Comparison of ENCODE assay signal across 12 cellular contexts in genomic region chr17:79090503-79091372, GRCh38. TPM values are rescaled to one million over a fixed set of nuclear protein-coding genes. Genes with fewer than 3 reads are reported as not detected.
A peak's percentile ranks its signal among the peaks of the same experiment; 100 is the strongest.
DNase-seq lines count a peak whose midpoint lies in the region; ATAC-seq and TF ChIP-seq lines count a peak whose summit lies in the region.
"Had no signal": no experiment of that assay in that cellular context is flagged by ENCODE, and none has a peak within 500 bp of the region (broad histone marks: within the 10 kb centered on the region; RNA-seq: fewer than 3 reads in every experiment).

No MANE protein-coding gene starts in this region.

- H2AFZ ChIP-seq in hepatocyte = no peak overlapping the region

- H3K27ac Mint-ChIP-seq in chondrocyte (ENCODE audit: unreplicated experiment) = no peak overlapping the region

- DNase-seq in chondrocyte (ENCODE audit: low spot score) (no peak), hepatocyte (ENCODE audit: low spot score) (no peak), thyroid gland (peak; percentile 62 to 65), DMS79 (lab: John Stamatoyannopoulos, UW) (no peak), sigmoid colon (no peak)
- DNase-seq: NCI-H2107 had no signal

- peaks cover 1% of the 10 kb centered on the region for H3K27me3 Mint-ChIP-seq in chondrocyte (ENCODE audit: low read depth)

- no peaks in the 10 kb centered on the region for H3K79me2 ChIP-seq in hepatocyte

- H3K36me3 Mint-ChIP-seq in chondrocyte (ENCODE audit: low read depth) = peaks cover 2% of the 10 kb centered on the region
- H3K36me3 Mint-ChIP-seq: brain had no signal

- H3K27ac ChIP-seq in HEK293 (ENCODE audit: extremely low read depth, low read depth, low read length) (no peak overlapping the region), hepatocyte (no peak overlapping the region), thyroid gland (no peak overlapping the region), sigmoid colon (peak overlapping the region in 1 of 4 donors; percentile 56)
- H3K27ac ChIP-seq: gastroesophageal sphincter, prostate gland, vagina had no signal

- H3K9me3 ChIP-seq in HEK293 (ENCODE audit: control insufficient read depth, insufficient read depth, low read depth, low read length) = no peaks in the 10 kb centered on the region
- no peaks in the 10 kb centered on the region for H3K9me3 ChIP-seq in hepatocyte (ENCODE audit: low read depth)
- H3K9me3 ChIP-seq in thyroid gland = no peaks in the 10 kb centered on the region
- H3K9me3 ChIP-seq in sigmoid colon = no peaks in the 10 kb centered on the region
- H3K9me3 ChIP-seq: gastroesophageal sphincter, prostate gland, vagina had no signal

- WGBS in hepatocyte (ENCODE audit: low lambda C conversion rate, missing lambda C conversion rate) = 75% methylated on average over 30 of the region's 31 CpGs
- 21 to 28% methylated on average over 27 to 30 of the region's 31 CpGs for WGBS in thyroid gland, 2 donors
- WGBS in sigmoid colon, 2 donors = 20 to 55% methylated on average over 31 of the region's 31 CpGs

- no peak overlapping the region for H3K4me3 ChIP-seq in HEK293 (ENCODE audit: low read depth, low read length)
- no peak overlapping the region for H3K4me3 ChIP-seq in hepatocyte
- H3K4me3 ChIP-seq in thyroid gland (replicated peaks in 1 of 3) = no peak overlapping the region
- no peak overlapping the region for H3K4me3 ChIP-seq in sigmoid colon
- H3K4me3 ChIP-seq: prostate gland had no signal

- no peaks in the 10 kb centered on the region for H3K9me2 ChIP-seq in hepatocyte (replicated peaks; ENCODE audit: insufficient read depth)

- H3K9me3 Mint-ChIP-seq in chondrocyte (ENCODE audit: low read depth) = no peaks in the 10 kb centered on the region

- peaks cover 2% of the 10 kb centered on the region for H4K20me1 ChIP-seq in hepatocyte (ENCODE audit: insufficient read depth, poor library complexity, severe bottlenecking)

- H3K36me3 ChIP-seq in HEK293 (ENCODE audit: control insufficient read depth in 2 of 2, insufficient read depth in 1 of 2, low read length in 2 of 2) = peaks cover 0 to 28% of the 10 kb centered on the region in 2 experiments; a peak in 1 of 3 replicates
- no peaks in the 10 kb centered on the region for H3K36me3 ChIP-seq in hepatocyte (replicated peaks; ENCODE audit: insufficient read depth, low read depth)
- peaks cover 3 to 7% of the 10 kb centered on the region in 2 donors for H3K36me3 ChIP-seq in thyroid gland
- H3K36me3 ChIP-seq in sigmoid colon = peaks cover 0 to 31% (median 1%) of the 10 kb centered on the region in 4 donors
- H3K36me3 ChIP-seq: prostate gland had no signal

- TF ChIP-seq EP300 in sigmoid colon (IDR thresholded peaks at IDR 0.05) = no peak

- intact Hi-C loops in thyroid gland (cut with DNase I) (no loop called here), sigmoid colon (cut with DNase I) (no loop called here)

- H3K27me3 ChIP-seq in hepatocyte (no peaks in the 10 kb centered on the region), thyroid gland (no peaks in the 10 kb centered on the region), sigmoid colon (no peaks in the 10 kb centered on the region)
- H3K27me3 ChIP-seq: vagina had no signal

- H3K4me3 Mint-ChIP-seq in chondrocyte (ENCODE audit: unreplicated experiment) = no peak overlapping the region
- H3K4me3 Mint-ChIP-seq: brain had no signal

- TF ChIP-seq CTCF in HEK293 (tag by site-specific recombination; IDR thresholded peaks at IDR 0.05) (no peak), chondrocyte (IDR thresholded peaks at IDR 0.05) (peak; percentile 12), hepatocyte (IDR thresholded peaks at IDR 0.05; ENCODE audit: poor library complexity) (peak; percentile 10), thyroid gland (IDR thresholded peaks at IDR 0.05) (peak in 1 of 6 experiments; percentile 34), sigmoid colon (IDR thresholded peaks at IDR 0.05) (peak in 1 of 4 experiments; percentile 27)

- no peak overlapping the region for H3K4me2 ChIP-seq in hepatocyte

- ATAC-seq in GM19467 (IDR thresholded peaks at IDR 0.05; ENCODE audit: unreplicated experiment) = no peak
- ATAC-seq: gastroesophageal sphincter had no signal

- POLR2A ChIA-PET in HEK293 (lab: Yijun Ruan, JAX) = no interaction called here

- H3K4me1 Mint-ChIP-seq in chondrocyte (ENCODE audit: low read depth) = no peaks in the 10 kb centered on the region

- CTCF ChIA-PET in HEK293 (lab: Yijun Ruan, JAX) = interaction anchor here (1.2 to 15.1 kb wide), 3 partner anchors 8 to 302 kb away, joined by 3 to 346 read pairs (median 4); no protein-coding TSS in a partner anchor

- no peaks in the 10 kb centered on the region for H3K4me1 ChIP-seq in HEK293 (ENCODE audit: control insufficient read depth, insufficient read depth, low read length)
- no peaks in the 10 kb centered on the region for H3K4me1 ChIP-seq in hepatocyte (ENCODE audit: insufficient read depth)
- peaks cover 0 to 9% of the 10 kb centered on the region in 2 donors for H3K4me1 ChIP-seq in thyroid gland
- peaks cover 0 to 15% (median 4%) of the 10 kb centered on the region in 4 donors for H3K4me1 ChIP-seq in sigmoid colon
- H3K4me1 ChIP-seq: prostate gland had no signal

- TF ChIP-seq POLR2A in thyroid gland (IDR thresholded peaks at IDR 0.05) = no peak
- TF ChIP-seq POLR2A in sigmoid colon (IDR thresholded peaks at IDR 0.05) = no peak

TF ChIP-seq in HEK293, 187 proteins besides CTCF, POLR2A, EP300 and RAD21:
- TF ChIP-seq ZNF600 (tag by site-specific recombination; IDR thresholded peaks at IDR 0.05) = peak; percentile 19; the same call in 1 of the 2 replicates
- TF ChIP-seq ZNF398 (tag by site-specific recombination; IDR thresholded peaks at IDR 0.05) = no peak
- TF ChIP-seq ZNF560 (tag by site-specific recombination; IDR thresholded peaks at IDR 0.05; ENCODE audit: borderline replicate concordance) = no peak
- TF ChIP-seq ZIC2 (tag by site-specific recombination; IDR thresholded peaks at IDR 0.05) = peak; percentile 9; the same call in 1 of the 2 replicates

RNA-seq across cellular contexts. Expression of gene ENGASE, which starts 16.1 kb away (rescaled TPM):
- total RNA-seq in chondrocyte (16.8 to 30.7 TPM (median 19.7 TPM) in 3 replicates), hepatocyte (17.5 and 34.0 TPM in 2 replicates), thyroid gland (10 to 100 TPM; 23.9 to 37.1 (median 31.2) TPM), sigmoid colon (10 to 100 TPM; 14.3 to 26.3 (median 14.4) TPM)
- polyA plus RNA-seq in hepatocyte (24.4 and 46.2 TPM in 2 replicates), sigmoid colon (10 to 100 TPM in 2 of 3 donors, 1 to 10 TPM in 1; 7.2 to 55.9 (median 10.6) TPM)

Comparison
In these comparisons a context has a peak if more than half of its experiments do, and no peak if none do; other contexts are left out.
1. DNase-seq: peak in thyroid gland (2 of 2); none in chondrocyte (single experiment), hepatocyte (single experiment), DMS79 (single experiment) and sigmoid colon (single experiment).